ENCODE assay signal across 8 cellular contexts in the genomic region with DNA sequence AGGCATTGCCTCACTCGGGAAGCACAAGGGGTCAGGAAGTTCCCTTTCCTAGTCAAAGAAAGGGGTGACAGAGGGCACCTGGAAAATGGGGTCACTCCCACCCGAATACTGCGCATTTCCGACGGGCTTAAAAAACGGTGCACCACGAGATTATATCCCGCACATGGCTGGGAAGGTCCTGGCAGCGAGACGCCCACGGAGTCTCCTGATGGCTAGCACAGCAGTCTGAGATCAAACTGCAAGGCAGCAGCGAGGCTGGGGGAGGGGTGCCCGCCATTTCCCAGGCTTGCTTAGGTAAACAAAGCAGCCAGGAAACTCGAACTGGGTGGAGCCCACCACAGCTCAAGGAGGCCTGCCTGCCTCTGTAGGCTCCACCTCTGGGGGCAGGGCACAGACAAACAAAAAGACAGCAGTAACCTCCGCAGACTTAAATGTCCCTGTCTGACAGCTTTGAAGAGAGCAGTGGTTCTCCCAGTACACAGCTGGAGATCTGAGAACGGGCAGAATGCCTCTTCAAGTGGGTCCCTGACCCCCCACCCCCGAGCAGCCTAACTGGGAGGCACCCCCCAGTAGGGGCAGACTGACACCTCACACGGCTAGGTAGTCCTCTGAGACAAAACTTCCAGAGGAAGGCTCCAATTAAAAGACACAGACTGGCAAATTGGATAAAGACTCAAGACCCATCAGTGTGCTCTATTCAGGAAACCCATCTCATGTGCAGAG.
DNase-seq lines count a peak whose midpoint lies in the region; ATAC-seq and TF ChIP-seq lines count a peak whose summit lies in the region.
"Not testable (repeated sequence)": the region's sequence is repeated elsewhere in the genome, so short reads cannot be mapped to it uniquely, and the experiment has no call there.

No MANE protein-coding gene starts in this region.

- H3K27me3 ChIP-seq in BE2C; HUES48 (ENCODE audit: control insufficient read depth, insufficient read depth, low read length); brain microvascular endothelial cell (replicated peaks); mesendoderm (ENCODE audit: insufficient read depth, low read length, poor library complexity): not testable (repeated sequence)

- H3K9me3 Mint-ChIP-seq in T-cell; glutamatergic neuron (ENCODE audit: unreplicated experiment): not testable (repeated sequence)

- peak in 1 of 4 experiments; percentile 34 for ATAC-seq in T-cell (replicated peaks in 1 of 4)

- not testable (repeated sequence) for H3K36me3 Mint-ChIP-seq in T-cell; glutamatergic neuron (ENCODE audit: unreplicated experiment)

- H3K4me2 ChIP-seq in mesendoderm (ENCODE audit: low read length): not testable (repeated sequence)

- no CpG with 5 or more reads among the region's 18 CpGs for WGBS in mesendoderm (ENCODE audit: extremely low coverage, insufficient coverage, low lambda C conversion rate)

- not testable (repeated sequence) for H3K23ac ChIP-seq in mesendoderm (ENCODE audit: low read length)

- not testable (repeated sequence) for H2BK15ac ChIP-seq in mesendoderm (replicated peaks; ENCODE audit: low read depth)

- not testable (repeated sequence) for H3K9me3 ChIP-seq in BE2C; HUES48 (ENCODE audit: control insufficient read depth, insufficient read depth, low read length)

- H3K4ac ChIP-seq in mesendoderm (ENCODE audit: low read depth, low read length): peak overlapping the region; percentile 55

- H2BK120ac ChIP-seq in mesendoderm (ENCODE audit: low read depth, low read length): peak overlapping the region; percentile 85

- peak overlapping the region; percentile 83 for H3K56ac ChIP-seq in mesendoderm (ENCODE audit: low read length)

- DNase-seq in BE2C: peak; percentile 16
- peak in 14 of 34 experiments; percentile 0 to 45 (median 8) for DNase-seq in T-cell
- peak; percentile 17 for DNase-seq in activated T-cell treated with anti-CD3 and anti-CD28 coated beads, Interleukin-2, amount 50 U/mL, for 1 hour
- DNase-seq in brain microvascular endothelial cell: peak; percentile 28
- DNase-seq in glutamatergic neuron: not testable (repeated sequence)
- peak; percentile 30 for DNase-seq in mesendoderm
- peak; percentile 22 for DNase-seq in retina

- not testable (repeated sequence) for TF ChIP-seq CTCF in BE2C (IDR thresholded peaks at IDR 0.05; ENCODE audit: low read depth, low read length); brain microvascular endothelial cell (IDR thresholded peaks at IDR 0.05; ENCODE audit: low read depth, low read length, missing control alignments); glutamatergic neuron (IDR thresholded peaks at IDR 0.05; ENCODE audit: partially characterized antibody, unreplicated experiment)

- peak overlapping the region; percentile 80 for H3K18ac ChIP-seq in mesendoderm (ENCODE audit: low read length)

- H3K27ac ChIP-seq in HUES48 (ENCODE audit: low read depth, low read length) (peak overlapping the region; percentile 66), brain microvascular endothelial cell (peak overlapping the region; percentile 2), mesendoderm (ENCODE audit: low read depth, low read length) (peak overlapping the region; percentile 73)

- H3K27me3 Mint-ChIP-seq in T-cell; glutamatergic neuron (ENCODE audit: unreplicated experiment): not testable (repeated sequence)

- peak overlapping the region; percentile 54 to 80 (median 60) for H3K4me3 Mint-ChIP-seq in T-cell
- H3K4me3 Mint-ChIP-seq in glutamatergic neuron (ENCODE audit: unreplicated experiment): peak overlapping the region; percentile 57

- H4K5ac ChIP-seq in mesendoderm (ENCODE audit: low read length): not testable (repeated sequence)

- H3K4me3 ChIP-seq in BE2C (ENCODE audit: low read depth, low read length) (peak overlapping the region; percentile 38), HUES48 (ENCODE audit: low read depth, low read length) (peak overlapping the region; percentile 50; the same call in 1 of the 2 replicates), brain microvascular endothelial cell (ENCODE audit: low read depth, low read length) (peak overlapping the region; percentile 39)
- not testable (repeated sequence) for H3K4me3 ChIP-seq in mesendoderm (ENCODE audit: low read length)

- H3K27ac Mint-ChIP-seq in T-cell (peak overlapping the region; percentile 80 to 84), glutamatergic neuron (ENCODE audit: unreplicated experiment) (peak overlapping the region; percentile 59)

- CTCF ChIA-PET in T-cell (lab: Charles Lee): not testable (repeated sequence)

- not testable (repeated sequence) for H3K79me2 ChIP-seq in mesendoderm (ENCODE audit: control insufficient read depth, insufficient read depth, low read length)

- not testable (repeated sequence) for H2BK5ac ChIP-seq in mesendoderm (ENCODE audit: low read length)

- peak overlapping the region; percentile 82 for H3K9ac ChIP-seq in HUES48 (ENCODE audit: low read depth, low read length)
- peak overlapping the region; percentile 48 for H3K9ac ChIP-seq in mesendoderm (ENCODE audit: low read length)

- peaks cover 8 to 14% (median 10%) of the 10 kb centered on the region in 3 donors for H3K4me1 Mint-ChIP-seq in T-cell
- not testable (repeated sequence) for H3K4me1 Mint-ChIP-seq in glutamatergic neuron (ENCODE audit: low read depth, unreplicated experiment)

- H3K36me3 ChIP-seq in BE2C; HUES48 (ENCODE audit: control insufficient read depth, insufficient read depth, low read length); brain microvascular endothelial cell (replicated peaks); mesendoderm (ENCODE audit: control insufficient read depth, insufficient read depth, low read length): not testable (repeated sequence)

- in situ Hi-C loops in brain microvascular endothelial cell (cut with HindIII; ENCODE audit: low pct_ligation_motif_present, low sequenced_read_pairs): not testable (repeated sequence)

- H3K4me1 ChIP-seq in BE2C; mesendoderm (ENCODE audit: control insufficient read depth, low read depth, low read length): not testable (repeated sequence)
- peaks cover 21% of the 10 kb centered on the region for H3K4me1 ChIP-seq in HUES48 (ENCODE audit: control insufficient read depth, insufficient read depth, low read length)

- H4K8ac ChIP-seq in mesendoderm (ENCODE audit: low read depth, low read length): not testable (repeated sequence)

- not testable (repeated sequence) for H3K79me1 ChIP-seq in mesendoderm (ENCODE audit: low read length)

- POLR2A ChIA-PET in T-cell (lab: Charles Lee): not testable (repeated sequence)

- not testable (repeated sequence) for H2AK5ac ChIP-seq in mesendoderm (ENCODE audit: low read length)

Comparison
In these comparisons a context has a peak if more than half of its experiments do, and no peak if none do; other contexts are left out.
1. H3K27ac ChIP-seq: peak in every context shown above with its lines; median percentile 73 in mesendoderm; 66 in HUES48; 2 in brain microvascular endothelial cell.